8 cellular contexts compared by ENCODE assay signal in genomic region chr1:247331526-247332214, GRCh38. TPM values are rescaled to one million over a fixed set of nuclear protein-coding genes. Genes with fewer than 3 reads are reported as not detected.
DNase-seq lines count a peak whose midpoint lies in the region; ATAC-seq and TF ChIP-seq lines count a peak whose summit lies in the region.

ZNF496 (minus strand) TSS chr1:247331867; CDS start chr1:247329578, 2,289 bp downstream.

- BruUV-seq in Calu3 (replicated peaks; lab: Mats Ljungman, UMichigan), result no TSS peak

- H3K27ac Mint-ChIP-seq in Calu3 (ENCODE audit: unreplicated experiment), result peak within 1 kb of the TSS; percentile 89

- H3K27me3 Mint-ChIP-seq in Calu3 (ENCODE audit: unreplicated experiment), result no peaks in the 10 kb centered on the region

- intact Hi-C loops in Calu3 (cut with micrococcal nuclease; ENCODE audit: unreplicated experiment), result loop anchor here (5.0 kb wide), 1 partner anchor 119 kb away; no protein-coding TSS in a partner anchor

- H3K4me1 Mint-ChIP-seq in Calu3 (ENCODE audit: low read depth, unreplicated experiment), result peaks cover 31% of the 10 kb centered on the region

- CTCF ChIA-PET in Calu3 (lab: Charles Lee), result interaction anchor here (0.8 to 0.9 kb wide), 2 partner anchors 18 to 26 kb away, joined by 3 read pairs; no protein-coding TSS in a partner anchor

- TF ChIP-seq CTCF in Calu3 (IDR thresholded peaks at IDR 0.05; ENCODE audit: unreplicated experiment), result no peak
- TF ChIP-seq CTCF in epithelial cell of proximal tubule (conservative IDR thresholded peaks at IDR 0.05; ENCODE audit: low read depth, low read length), result no peak

- no peaks in the 10 kb centered on the region for H3K9me3 Mint-ChIP-seq in Calu3 (ENCODE audit: low read depth, unreplicated experiment)

- peak within 1 kb of the TSS; percentile 92 for H3K4me3 Mint-ChIP-seq in Calu3 (ENCODE audit: low read depth, unreplicated experiment)

- ATAC-seq in GM21367 (IDR thresholded peaks at IDR 0.05; ENCODE audit: unreplicated experiment), result peak; percentile 52

- H3K36me3 Mint-ChIP-seq in Calu3 (ENCODE audit: insufficient read depth, unreplicated experiment), result peaks cover 34% of the 10 kb centered on the region

- H3K4me3 ChIP-seq in epithelial cell of proximal tubule (ENCODE audit: low read depth, low read length), result peak within 1 kb of the TSS; percentile 71

- DNase-seq in Calu3, result peak; percentile 92
- DNase-seq in HT1080 (ENCODE audit: low read depth), result peak; percentile 87
- DNase-seq in NOMO-1 treated with DMSO at 0.1 percent for 48 hours (lab: John Stamatoyannopoulos, UW; ENCODE audit: unreplicated experiment), result peak; percentile 53
- DNase-seq in activated T-cell treated with anti-CD3 and anti-CD28 coated beads for 4 hours, result peak; percentile 55
- DNase-seq in epithelial cell of proximal tubule (ENCODE audit: low read depth), result no peak
- peak; percentile 55 for DNase-seq in mucosa of gallbladder (ENCODE audit: low spot score)
- peak; percentile 38 to 61 for DNase-seq in stimulated activated CD8-positive, alpha-beta memory T cell treated with anti-CD3 and anti-CD28 coated beads, Interleukin-7, amount 100 ng/mL, for 4 hours (ENCODE audit: low read depth in 2 of 2)

RNA-seq across cellular contexts. Expression of gene ZNF496, which starts in this region (rescaled TPM):
- total RNA-seq in Calu3 (2022) (33.4 and 36.9 TPM in 2 replicates), epithelial cell of proximal tubule (41.0 and 43.9 TPM in 2 replicates), mucosa of gallbladder (20.6 TPM)
- 43.8 and 45.4 TPM in 2 replicates for total RNA-seq in HT1080 (2014; rRNA removed; shearing (Covaris generic))
- polyA plus RNA-seq in HT1080 (2015; cell fraction: cytosol; rRNA removed), result 36.5 and 45.2 TPM in 2 replicates
- 40.7 and 41.8 TPM in 2 replicates for polyA plus RNA-seq in HT1080 (2015; cell fraction: nucleus; rRNA removed)
